36 cellular contexts compared by ENCODE assay signal in genomic region chrX:77412631-77413030, GRCh38. TPM values are rescaled to one million over a fixed set of nuclear protein-coding genes. Genes with fewer than 3 reads are reported as not detected.
"Had no signal": no experiment of that assay in that cellular context is flagged by ENCODE, and none has a peak within 500 bp of the region (broad histone marks: within the 10 kb centered on the region; RNA-seq: fewer than 3 reads in every experiment).

No MANE protein-coding gene starts in this region.

- DNase-seq: activated B cell treated with CpG ODN at 0.5 μM for 24 hours; activated CD4-positive, alpha-beta memory T cell treated with anti-CD3 and anti-CD28 coated beads for 36 hours; activated CD4-positive, alpha-beta T cell treated with anti-CD3 and anti-CD28 coated beads for 4 hours; activated CD4-positive, alpha-beta T cell treated with anti-CD3 and anti-CD28 coated beads, Interleukin-2, amount 10 ng/mL, durations not matched to agents 24 days and 14 days; activated CD4-positive, alpha-beta T cell treated with anti-CD3 and anti-CD28 coated beads, Interleukin-2, amount 50 U/mL, for 1 hour; activated CD4-positive, alpha-beta T cell treated with anti-CD3 and anti-CD28 coated beads, Interleukin-2, amount 50 U/mL, for 4 hours; activated CD4-positive, CD25-positive, alpha-beta regulatory T cell treated with anti-CD3 and anti-CD28 coated beads, Interleukin-2, amount 50 U/mL, for 72 hours; activated CD8-positive, alpha-beta memory T cell treated with anti-CD3 and anti-CD28 coated beads, Interleukin-2, amount 50 U/mL, for 4 hours; activated CD8-positive, alpha-beta T cell treated with anti-CD3 and anti-CD28 coated beads for 36 hours; activated effector memory CD4-positive, alpha-beta T cell treated with anti-CD3 and anti-CD28 coated beads, Interleukin-2, amount 50 U/mL, for 16 hours; activated gamma-delta T cell treated with Interleukin-2 at 50 U/mL for 16 hours; activated naive CD4-positive, alpha-beta T cell; activated naive CD4-positive, alpha-beta T cell treated with anti-CD3 and anti-CD28 coated beads for 36 hours; activated naive CD4-positive, alpha-beta T cell treated with anti-CD3 and anti-CD28 coated beads, Interleukin-2, amount 50 U/mL, for 16 hours; activated naive CD8-positive, alpha-beta T cell treated with anti-CD3 and anti-CD28 coated beads for 36 hours; activated T-cell treated with anti-CD3 and anti-CD28 coated beads for 4 hours; activated T-cell treated with anti-CD3 and anti-CD28 coated beads, Interleukin-2, amount 50 U/mL, for 1 hour; activated T-cell treated with anti-CD3 and anti-CD28 coated beads, Interleukin-2, amount 50 U/mL, for 4 hours; activated T-cell treated with anti-CD3 and anti-CD28 coated beads, Interleukin-2, amount 50 U/mL, for 72 hours; adrenal gland; amniotic stem cell; aorta; caudate nucleus; cerebellar nuclear complex; T-helper 1 cell; T-helper 2 cell; T-helper 9 cell had no signal

- H3K4me3 ChIP-seq: adrenal gland, cardiac muscle cell had no signal

- FAIRE-seq: bronchial epithelial cell, TTC549 had no signal

- H3K27me3 ChIP-seq: cardiac muscle cell had no signal

- ATAC-seq: activated CD8-positive, alpha-beta T cell treated with anti-CD3 and anti-CD28 coated beads for 36 hours; activated naive CD4-positive, alpha-beta T cell treated with anti-CD3 and anti-CD28 coated beads, Interleukin-2, amount 50 U/mL, for 72 hours; activated T-cell treated with anti-CD3 and anti-CD28 coated beads, Interleukin-2, amount 50 U/mL, for 4 hours; activated T-cell treated with anti-CD3 and anti-CD28 coated beads, Interleukin-2, amount 50 U/mL, for 72 hours; activated T-helper 17 cell treated with anti-CD3 and anti-CD28 coated beads, Interleukin-2, amount 50 U/mL, for 72 hours had no signal

- H3K27ac ChIP-seq: adrenal gland, cardiac muscle cell, VCaP had no signal

- H3K9me3 ChIP-seq: adrenal gland had no signal

- H3K36me3 ChIP-seq: adrenal gland, cardiac muscle cell had no signal

- H3K4me1 ChIP-seq: adrenal gland had no signal

RNA-seq across cellular contexts. Expression of gene FGF16, which starts 34.6 kb away (rescaled TPM):
- total RNA-seq: activated B cell treated with CpG ODN at 0.5 μM for 24 hours; activated CD4-positive, alpha-beta memory T cell treated with anti-CD3 and anti-CD28 coated beads for 36 hours; activated CD4-positive, alpha-beta T cell treated with anti-CD3 and anti-CD28 coated beads, Interleukin-2, amount 10 ng/mL, durations not matched to agents 24 days and 14 days; activated CD8-positive, alpha-beta memory T cell treated with anti-CD3 and anti-CD28 coated beads for 36 hours; activated CD8-positive, alpha-beta T cell treated with anti-CD3 and anti-CD28 coated beads for 36 hours; activated naive CD4-positive, alpha-beta T cell treated with anti-CD3 and anti-CD28 coated beads, Interleukin-2, amount 50 U/mL, for 72 hours; activated T-cell treated with anti-CD3 and anti-CD28 coated beads, Interleukin-2, amount 50 U/mL, for 4 hours; activated T-cell treated with anti-CD3 and anti-CD28 coated beads, Interleukin-2, amount 50 U/mL, for 72 hours; activated T-helper 1 cell treated with anti-CD3 and anti-CD28 coated beads, Interleukin-12 subunit alpha, Interleukin-12 subunit beta, Interleukin-2, Interleukin-4 antibody, amounts not matched to agents 30 ng/mL and 10 ng/mL and 1 ng/mL, durations not matched to agents 14 hours and 24 hours and 36 hours; activated T-helper 17 cell treated with anti-CD3 and anti-CD28 coated beads, Interleukin-2, amount 50 U/mL, for 72 hours; bronchial epithelial cell; chondrocyte had no signal
- polyA plus RNA-seq: adrenal gland, aorta had no signal
